ENCODE assay signal across 8 cellular contexts in the genomic region with DNA sequence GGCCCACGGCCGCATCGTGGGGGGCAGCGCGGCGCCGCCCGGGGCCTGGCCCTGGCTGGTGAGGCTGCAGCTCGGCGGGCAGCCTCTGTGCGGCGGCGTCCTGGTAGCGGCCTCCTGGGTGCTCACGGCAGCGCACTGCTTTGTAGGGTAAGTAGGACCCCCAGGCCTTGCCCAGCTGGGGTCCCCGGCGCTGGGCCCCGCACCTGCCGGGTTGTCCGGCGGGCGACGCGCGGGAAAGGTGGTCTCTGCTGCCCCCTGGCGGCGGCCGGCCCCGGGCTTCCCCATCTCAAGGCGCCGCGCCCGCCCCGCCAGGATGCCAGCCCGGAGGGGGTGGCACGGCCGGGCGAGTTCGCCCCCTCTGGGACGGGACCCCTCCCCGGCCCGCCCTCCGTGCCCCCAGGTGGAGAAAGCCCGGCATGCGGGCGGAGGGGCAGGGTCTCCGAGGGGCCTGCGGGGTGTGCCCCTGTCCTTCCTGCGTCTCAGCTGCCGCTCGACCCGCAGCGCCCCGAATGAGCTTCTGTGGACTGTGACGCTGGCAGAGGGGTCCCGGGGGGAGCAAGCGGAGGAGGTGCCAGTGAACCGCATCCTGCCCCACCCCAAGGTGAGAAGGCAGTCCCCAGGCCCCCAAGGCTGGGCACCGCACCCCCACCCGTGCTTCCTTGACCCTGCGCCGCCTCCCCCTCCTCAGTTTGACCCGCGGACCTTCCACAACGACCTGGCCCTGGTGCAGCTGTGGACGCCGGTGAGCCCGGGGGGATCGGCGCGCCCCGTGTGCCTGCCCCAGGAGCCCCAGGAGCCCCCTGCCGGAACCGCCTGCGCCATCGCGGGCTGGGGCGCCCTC. TPM values are rescaled to one million over a fixed set of nuclear protein-coding genes. Genes with fewer than 3 reads are reported as not detected.
DNase-seq lines count a peak whose midpoint lies in the region; ATAC-seq lines count a peak whose summit lies in the region.

No MANE protein-coding gene starts in this region.

- peaks cover 11 to 22% (median 18%) of the 10 kb centered on the region in 3 donors for H3K4me1 Mint-ChIP-seq in naive B cell
- H3K4me1 Mint-ChIP-seq in stimulated activated naive B cell treated with anti-CD40 and anti-IgM and Interleukin-4, amounts not matched to agents 10 μg/mL and 1 μg/mL and 100 μg/mL, for 72 hours = peaks cover 12 to 25% of the 10 kb centered on the region in 2 donors

- no peaks in the 10 kb centered on the region for H3K36me3 Mint-ChIP-seq in naive B cell
- H3K36me3 Mint-ChIP-seq in stimulated activated naive B cell treated with anti-CD40 and anti-IgM and Interleukin-4, amounts not matched to agents 10 μg/mL and 1 μg/mL and 100 μg/mL, for 72 hours = no peaks in the 10 kb centered on the region

- H3K4me3 Mint-ChIP-seq in naive B cell = peak overlapping the region in 6 of 8 donors; percentile 57 to 84 (median 70)
- H3K4me3 Mint-ChIP-seq in stimulated activated naive B cell treated with anti-CD40 and anti-IgM and Interleukin-4, amounts not matched to agents 10 μg/mL and 1 μg/mL and 100 μg/mL, for 72 hours = peak overlapping the region in 1 of 2 donors; percentile 56

- no peaks in the 10 kb centered on the region for H3K9me3 Mint-ChIP-seq in naive B cell
- H3K9me3 Mint-ChIP-seq in stimulated activated naive B cell treated with anti-CD40 and anti-IgM and Interleukin-4, amounts not matched to agents 10 μg/mL and 1 μg/mL and 100 μg/mL, for 72 hours = no peaks in the 10 kb centered on the region

- DNase-seq in COLO829 (ENCODE audit: low spot score) (peak; percentile 27), HT-29 (ENCODE audit: low spot score) (peak; percentile 44), naive B cell (peak; percentile 66)
- peak; percentile 70 for DNase-seq in activated CD4-positive, alpha-beta T cell treated with anti-CD3 and anti-CD28 coated beads, Interleukin-2, amount 50 U/mL, for 1 hour
- peak; percentile 63 for DNase-seq in effector CD4-positive, alpha-beta T cell
- peak; percentile 41 for DNase-seq in stimulated activated naive B cell treated with anti-CD40 and anti-IgM and Interleukin-4, amounts not matched to agents 10 μg/mL and 1 μg/mL and 100 μg/mL, for 72 hours

- peaks cover 27 to 71% (median 64%) of the 10 kb centered on the region in 3 donors for H3K27me3 Mint-ChIP-seq in naive B cell
- peaks cover 56 to 71% of the 10 kb centered on the region in 2 donors for H3K27me3 Mint-ChIP-seq in stimulated activated naive B cell treated with anti-CD40 and anti-IgM and Interleukin-4, amounts not matched to agents 10 μg/mL and 1 μg/mL and 100 μg/mL, for 72 hours

- ATAC-seq in naive B cell (ENCODE audit: low read depth in 2 of 2) = peak; percentile 73 to 75
- peak; percentile 74 to 78 for ATAC-seq in stimulated activated naive B cell treated with anti-CD40 and anti-IgM and Interleukin-4, amounts not matched to agents 10 μg/mL and 1 μg/mL and 100 μg/mL, for 72 hours (replicated peaks)
- ATAC-seq in GM18858 (IDR thresholded peaks at IDR 0.05; ENCODE audit: unreplicated experiment) = no peak
- no peak for ATAC-seq in HG03460 (IDR thresholded peaks at IDR 0.05; ENCODE audit: unreplicated experiment)

- no peak overlapping the region for H3K27ac Mint-ChIP-seq in naive B cell
- no peak overlapping the region for H3K27ac Mint-ChIP-seq in stimulated activated naive B cell treated with anti-CD40 and anti-IgM and Interleukin-4, amounts not matched to agents 10 μg/mL and 1 μg/mL and 100 μg/mL, for 72 hours

RNA-seq across cellular contexts. Expression of a gene that starts 2.0 kb away (rescaled TPM):
- total RNA-seq in HT-29 (2014; rRNA removed; shearing (Covaris generic)) = not detected in 2 replicates
- not detected for polyA plus RNA-seq in naive B cell (ENCODE audit: low read depth in 6 of 6)

RNA-seq across cellular contexts. Expression of a gene that starts 3.7 kb away (rescaled TPM):
- total RNA-seq in HT-29 (2014; rRNA removed; shearing (Covaris generic)) = not detected in 2 replicates
- polyA plus RNA-seq in naive B cell (ENCODE audit: low read depth in 6 of 6) = not detected

RNA-seq across cellular contexts. Expression of a gene that starts 17.3 kb away (rescaled TPM):
- total RNA-seq in HT-29 (2014; rRNA removed; shearing (Covaris generic)) = not detected in 2 replicates
- polyA plus RNA-seq in naive B cell (ENCODE audit: low read depth in 6 of 6) = not detected

RNA-seq across cellular contexts. Expression of a gene that starts 28.1 kb away (rescaled TPM):
- 6.0 and 7.0 TPM in 2 replicates for total RNA-seq in HT-29 (2014; rRNA removed; shearing (Covaris generic))
- 1 to 10 TPM; 2.6 to 9.2 (median 7.9) TPM for polyA plus RNA-seq in naive B cell (ENCODE audit: low read depth in 6 of 6)

RNA-seq across cellular contexts. Expression of a gene that starts 28.3 kb away (rescaled TPM):
- 77.5 and 87.8 TPM in 2 replicates for total RNA-seq in HT-29 (2014; rRNA removed; shearing (Covaris generic))
- 10 to 100 TPM; 51.0 to 69.0 (median 63.1) TPM for polyA plus RNA-seq in naive B cell (ENCODE audit: low read depth in 6 of 6)

Comparison
In these comparisons a context has a peak if more than half of its experiments do, and no peak if none do; other contexts are left out.
1. ATAC-seq: peak in naive B cell (2 of 2) and stimulated activated naive B cell treated with anti-CD40 and anti-IgM and Interleukin-4, amounts not matched to agents 10 μg/mL and 1 μg/mL and 100 μg/mL, for 72 hours (2 of 2); none in GM18858 (single experiment) and HG03460 (single experiment).
2. Peak in every context shown above with its lines, with median percentiles within 50 percentile points of each other: DNase-seq.